In genomic region chr3:32304510-32304909, GRCh38 we compare ENCODE assay signal across 11 cellular contexts.
A peak's percentile ranks its signal among the peaks of the same experiment; 100 is the strongest.
DNase-seq lines count a peak whose midpoint lies in the region; ATAC-seq and TF ChIP-seq lines count a peak whose summit lies in the region.
"Had no signal": no experiment of that assay in that cellular context is flagged by ENCODE, and none has a peak within 500 bp of the region (broad histone marks: within the 10 kb centered on the region; RNA-seq: fewer than 3 reads in every experiment).

No MANE protein-coding gene starts in this region.

- no peak for ATAC-seq in T-helper 17 cell
- ATAC-seq in naive thymus-derived CD4-positive, alpha-beta T cell: no peak
- ATAC-seq: gastrocnemius medialis had no signal

- H3K4me3 Mint-ChIP-seq in CD4-positive, alpha-beta memory T cell: peak overlapping the region in 5 of 8 donors; percentile 3 to 52 (median 10)
- peak overlapping the region; percentile 68 for H3K4me3 Mint-ChIP-seq in T-helper 17 cell
- H3K4me3 Mint-ChIP-seq in naive thymus-derived CD4-positive, alpha-beta T cell: peak overlapping the region in 6 of 10 donors; percentile 5 to 88 (median 50)
- H3K4me3 Mint-ChIP-seq: brain had no signal

- H3K79me2 ChIP-seq in osteoblast (ENCODE audit: insufficient read depth, low read length): no peaks in the 10 kb centered on the region

- no peak for DNase-seq in CD4-positive, alpha-beta memory T cell
- peak; percentile 95 for DNase-seq in LNCaP clone FGC (ENCODE audit: low read depth)
- no peak for DNase-seq in T-helper 17 cell
- DNase-seq in naive thymus-derived CD4-positive, alpha-beta T cell: no peak
- DNase-seq in activated CD8-positive, alpha-beta memory T cell treated with anti-CD3 and anti-CD28 coated beads, Interleukin-2, amount 50 U/mL, for 4 hours: no peak
- no peak for DNase-seq in NCI-H524 treated with DMSO at 0.1 percent for 48 hours (lab: John Stamatoyannopoulos, UW)
- DNase-seq in osteoblast (ENCODE audit: insufficient read length, low spot score, missing footprints): no peak
- DNase-seq: effector CD8-positive, alpha-beta T cell; gastrocnemius medialis; NCI-H1105 treated with DMSO at 0.1 percent for 48 hours had no signal

- no peak overlapping the region for H3K4me3 ChIP-seq in CD4-positive, alpha-beta memory T cell (ENCODE audit: low read length in 2 of 2)
- H3K4me3 ChIP-seq in LNCaP clone FGC (ENCODE audit: low read depth, low read length): no peak overlapping the region
- H3K4me3 ChIP-seq in naive thymus-derived CD4-positive, alpha-beta T cell (ENCODE audit: low read length): no peak overlapping the region
- no peak overlapping the region for H3K4me3 ChIP-seq in osteoblast (ENCODE audit: insufficient read depth, low read length)
- H3K4me3 ChIP-seq: gastrocnemius medialis had no signal

- CTCF ChIA-PET in CD4-positive, alpha-beta memory T cell (lab: Charles Lee; ENCODE audit: partially characterized antibody): interaction anchor here (1.0 to 4.9 kb wide), 10 partner anchors 9 to 163 kb away, joined by 3 to 45 read pairs (median 6); no protein-coding TSS in a partner anchor
- CTCF ChIA-PET in naive thymus-derived CD4-positive, alpha-beta T cell (lab: Charles Lee): interaction anchor here (0.6 to 18.0 kb wide), 5 partner anchors 16 to 293 kb away, joined by 3 to 224 read pairs (median 5); no protein-coding TSS in a partner anchor

- no peak overlapping the region for H3K27ac ChIP-seq in CD4-positive, alpha-beta memory T cell (ENCODE audit: low read depth, low read length)
- no peak overlapping the region for H3K27ac ChIP-seq in naive thymus-derived CD4-positive, alpha-beta T cell (ENCODE audit: low read depth, low read length)
- no peak overlapping the region for H3K27ac ChIP-seq in osteoblast (ENCODE audit: low read depth, low read length)

- peaks cover 0 to 4% (median 0%) of the 10 kb centered on the region in 8 donors for H3K9me3 Mint-ChIP-seq in CD4-positive, alpha-beta memory T cell
- peaks cover 0 to 13% (median 0%) of the 10 kb centered on the region in 11 donors for H3K9me3 Mint-ChIP-seq in naive thymus-derived CD4-positive, alpha-beta T cell

- H4K20me1 ChIP-seq in osteoblast (ENCODE audit: insufficient read depth, low read length): no peaks in the 10 kb centered on the region

- intact Hi-C loops in CD4-positive, alpha-beta memory T cell (cut with micrococcal nuclease): no loop called here
- intact Hi-C loops in naive thymus-derived CD4-positive, alpha-beta T cell (cut with micrococcal nuclease): loop anchor here in 1 of 2 donors (10.0 kb wide), 3 partner anchors 190 to 770 kb away; partner anchors contain the start of gene STT3B

- H2AFZ ChIP-seq in osteoblast (ENCODE audit: low read length): no peak overlapping the region

- TF ChIP-seq CTCF in LNCaP clone FGC (IDR thresholded peaks at IDR 0.05; ENCODE audit: control insufficient read depth, extremely low read depth, insufficient read depth): no peak
- TF ChIP-seq CTCF in osteoblast (IDR thresholded peaks at IDR 0.05; ENCODE audit: extremely low read depth, low read depth, low read length): no peak

- peaks cover 67% of the 10 kb centered on the region for H3K4me1 ChIP-seq in CD4-positive, alpha-beta memory T cell (ENCODE audit: insufficient read depth, low read length)
- peaks cover 29 to 32% of the 10 kb centered on the region in 2 donors for H3K4me1 ChIP-seq in naive thymus-derived CD4-positive, alpha-beta T cell (ENCODE audit: control insufficient read depth in 2 of 2, insufficient read depth in 2 of 2, low read length in 2 of 2)
- H3K4me1 ChIP-seq in osteoblast (ENCODE audit: insufficient read depth, low read length): no peaks in the 10 kb centered on the region
- H3K4me1 ChIP-seq: gastrocnemius medialis had no signal

- no peaks in the 10 kb centered on the region for H3K27me3 ChIP-seq in CD4-positive, alpha-beta memory T cell (ENCODE audit: insufficient read depth, low read length)
- H3K27me3 ChIP-seq in naive thymus-derived CD4-positive, alpha-beta T cell (ENCODE audit: control insufficient read depth in 2 of 2, insufficient read depth in 2 of 2, low read length in 2 of 2): no peaks in the 10 kb centered on the region
- no peaks in the 10 kb centered on the region for H3K27me3 ChIP-seq in osteoblast (ENCODE audit: insufficient read depth, low read length)
- H3K27me3 ChIP-seq: gastrocnemius medialis had no signal

- H3K36me3 Mint-ChIP-seq in CD4-positive, alpha-beta memory T cell: peaks cover 0 to 3% of the 10 kb centered on the region in 2 donors
- H3K36me3 Mint-ChIP-seq in T-helper 17 cell (ENCODE audit: low read depth): no peaks in the 10 kb centered on the region
- H3K36me3 Mint-ChIP-seq in naive thymus-derived CD4-positive, alpha-beta T cell: peaks cover 4 to 39% (median 7%) of the 10 kb centered on the region in 5 donors
- H3K36me3 Mint-ChIP-seq: brain had no signal

- H3K27me3 Mint-ChIP-seq in CD4-positive, alpha-beta memory T cell: no peaks in the 10 kb centered on the region
- no peaks in the 10 kb centered on the region for H3K27me3 Mint-ChIP-seq in T-helper 17 cell
- H3K27me3 Mint-ChIP-seq in naive thymus-derived CD4-positive, alpha-beta T cell: no peaks in the 10 kb centered on the region

- peak overlapping the region; percentile 37 to 91 (median 75) for H3K27ac Mint-ChIP-seq in CD4-positive, alpha-beta memory T cell
- peak overlapping the region; percentile 97 for H3K27ac Mint-ChIP-seq in T-helper 17 cell
- H3K27ac Mint-ChIP-seq in naive thymus-derived CD4-positive, alpha-beta T cell: peak overlapping the region; percentile 45 to 99 (median 84)
- H3K27ac Mint-ChIP-seq: brain had no signal

- H3K4me1 Mint-ChIP-seq in CD4-positive, alpha-beta memory T cell: peaks cover 49 to 87% (median 65%) of the 10 kb centered on the region in 4 donors
- H3K4me1 Mint-ChIP-seq in T-helper 17 cell: peaks cover 41% of the 10 kb centered on the region
- H3K4me1 Mint-ChIP-seq in naive thymus-derived CD4-positive, alpha-beta T cell: peaks cover 24 to 76% (median 66%) of the 10 kb centered on the region in 7 donors

- H3K36me3 ChIP-seq in CD4-positive, alpha-beta memory T cell (ENCODE audit: insufficient read depth, low read length): no peaks in the 10 kb centered on the region
- no peaks in the 10 kb centered on the region for H3K36me3 ChIP-seq in naive thymus-derived CD4-positive, alpha-beta T cell (ENCODE audit: control insufficient read depth in 2 of 3, insufficient read depth in 3 of 3, low read length in 3 of 3)
- H3K36me3 ChIP-seq in osteoblast (ENCODE audit: insufficient read depth, low read length): no peaks in the 10 kb centered on the region
- H3K36me3 ChIP-seq: gastrocnemius medialis had no signal

- H3K4me2 ChIP-seq in osteoblast (ENCODE audit: insufficient read depth, low read length): no peak overlapping the region

- POLR2A ChIA-PET in CD4-positive, alpha-beta memory T cell (lab: Charles Lee; ENCODE audit: partially characterized antibody): interaction anchor here (0.7 to 4.3 kb wide), 8 partner anchors 8 to 164 kb away, joined by 3 to 50 read pairs (median 4); no protein-coding TSS in a partner anchor
- POLR2A ChIA-PET in naive thymus-derived CD4-positive, alpha-beta T cell (lab: Charles Lee): interaction anchor here (3.7 to 4.6 kb wide), 3 partner anchors 9 to 67 kb away, joined by 20 to 26 read pairs (median 21); no protein-coding TSS in a partner anchor

- H3K9me3 ChIP-seq in CD4-positive, alpha-beta memory T cell (ENCODE audit: control insufficient read depth in 1 of 2, low read length in 2 of 2): no peaks in the 10 kb centered on the region
- H3K9me3 ChIP-seq in T-helper 17 cell (ENCODE audit: control insufficient read depth, low read length, poor library complexity, severe bottlenecking) (no peaks in the 10 kb centered on the region), osteoblast (ENCODE audit: low read depth, low read length) (no peaks in the 10 kb centered on the region)
- H3K9me3 ChIP-seq in naive thymus-derived CD4-positive, alpha-beta T cell (ENCODE audit: control insufficient read depth in 2 of 3, low read length in 3 of 3): no peaks in the 10 kb centered on the region
- H3K9me3 ChIP-seq: gastrocnemius medialis had no signal

Comparison
In these comparisons a context has a peak if more than half of its experiments do, and no peak if none do; other contexts are left out.
1. H3K4me3 Mint-ChIP-seq: peak in every context shown above with its lines; median percentile 68 in T-helper 17 cell; 50 in naive thymus-derived CD4-positive, alpha-beta T cell; 10 in CD4-positive, alpha-beta memory T cell.